ENCODE assay signal across 8 cellular contexts in genomic region chr5:134648425-134649162, GRCh38. TPM values are rescaled to one million over a fixed set of nuclear protein-coding genes. Genes with fewer than 3 reads are reported as not detected.
DNase-seq lines count a peak whose midpoint lies in the region; ATAC-seq and TF ChIP-seq lines count a peak whose summit lies in the region.

Gene SEC24A, plus strand, starts transcription at chr5:134648785. Its CDS starts 292 bp downstream, at chr5:134649077.

- peaks cover 0 to 2% (median 2%) of the 10 kb centered on the region in 3 donors for H3K27me3 Mint-ChIP-seq in CD14-positive monocyte (ENCODE audit: low read depth in 3 of 3)
- H3K27me3 Mint-ChIP-seq in activated CD4-positive, alpha-beta memory T cell treated with anti-CD3 and anti-CD28 coated beads, Interleukin-2, amount 10 ng/mL, durations not matched to agents 7 days and 5 days, result no peaks in the 10 kb centered on the region

- H3K27ac Mint-ChIP-seq in CD14-positive monocyte, result peak within 1 kb of the TSS; percentile 98 to 100 (median 100)
- H3K27ac Mint-ChIP-seq in activated CD4-positive, alpha-beta memory T cell treated with anti-CD3 and anti-CD28 coated beads, Interleukin-2, amount 10 ng/mL, durations not matched to agents 7 days and 5 days, result peak within 1 kb of the TSS; percentile 94

- no peaks in the 10 kb centered on the region for H3K36me3 ChIP-seq in right lobe of liver

- peaks cover 4 to 16% of the 10 kb centered on the region in 2 donors for H3K36me3 Mint-ChIP-seq in CD14-positive monocyte
- peaks cover 19% of the 10 kb centered on the region for H3K36me3 Mint-ChIP-seq in activated CD4-positive, alpha-beta memory T cell treated with anti-CD3 and anti-CD28 coated beads, Interleukin-2, amount 10 ng/mL, durations not matched to agents 7 days and 5 days (ENCODE audit: low read depth)

- CTCF ChIA-PET in activated CD4-positive, alpha-beta memory T cell treated with anti-CD3 and anti-CD28 coated beads, Interleukin-2, amount 10 ng/mL, durations not matched to agents 7 days and 5 days (lab: Charles Lee), result interaction anchor here (0.6 to 1.9 kb wide), 6 partner anchors 9 to 256 kb away, joined by 3 to 15 read pairs (median 6); partner anchors contain the start of genes DDX46 and PCBD2

- 0% methylated on average over 37 of the region's 69 CpGs for WGBS in right lobe of liver (ENCODE audit: insufficient coverage, low coverage, low lambda C conversion rate, missing lambda C conversion rate)

- peak within 1 kb of the TSS; percentile 65 to 100 (median 95) for H3K4me3 ChIP-seq in dorsolateral prefrontal cortex
- peak within 1 kb of the TSS; percentile 87 to 98 (median 91) for H3K4me3 ChIP-seq in right lobe of liver

- peak within 1 kb of the TSS; percentile 94 to 95 for H3K4me3 Mint-ChIP-seq in CD14-positive monocyte
- H3K4me3 Mint-ChIP-seq in activated CD4-positive, alpha-beta memory T cell treated with anti-CD3 and anti-CD28 coated beads, Interleukin-2, amount 10 ng/mL, durations not matched to agents 7 days and 5 days, result peak within 1 kb of the TSS; percentile 86

- TF ChIP-seq CTCF in CD14-positive monocyte (IDR thresholded peaks at IDR 0.05), result no peak
- TF ChIP-seq CTCF in dorsolateral prefrontal cortex (IDR thresholded peaks at IDR 0.05 in 54 of 56, conservative IDR thresholded peaks at IDR 0.05 in 2 of 56; ENCODE audit: low read depth in 1 of 56, partially characterized antibody in 56 of 56), result peak in 22 of 56 donors; percentile 12 to 55 (median 26)
- no peak for TF ChIP-seq CTCF in right lobe of liver (IDR thresholded peaks at IDR 0.05)

- no peaks in the 10 kb centered on the region for H3K9me3 Mint-ChIP-seq in CD14-positive monocyte
- H3K9me3 Mint-ChIP-seq in activated CD4-positive, alpha-beta memory T cell treated with anti-CD3 and anti-CD28 coated beads, Interleukin-2, amount 10 ng/mL, durations not matched to agents 7 days and 5 days, result no peaks in the 10 kb centered on the region

- H3K27ac ChIP-seq in dorsolateral prefrontal cortex (peak within 1 kb of the TSS in 58 of 59 donors; percentile 53 to 97 (median 90)), right lobe of liver (peak within 1 kb of the TSS; percentile 93 to 97 (median 96))

- peaks cover 0 to 49% (median 13%) of the 10 kb centered on the region in 4 donors for H3K4me1 ChIP-seq in right lobe of liver

- ATAC-seq in GM19372 (IDR thresholded peaks at IDR 0.05; ENCODE audit: low read depth, unreplicated experiment) (peak; percentile 82), HG03521 (IDR thresholded peaks at IDR 0.05; ENCODE audit: unreplicated experiment) (peak; percentile 87), right lobe of liver (peak; percentile 85 to 92 (median 87))

- H3K4me1 Mint-ChIP-seq in CD14-positive monocyte, result peaks cover 32% of the 10 kb centered on the region
- peaks cover 28% of the 10 kb centered on the region for H3K4me1 Mint-ChIP-seq in activated CD4-positive, alpha-beta memory T cell treated with anti-CD3 and anti-CD28 coated beads, Interleukin-2, amount 10 ng/mL, durations not matched to agents 7 days and 5 days

- intact Hi-C loops in CD14-positive monocyte (cut with micrococcal nuclease), result loop anchor here (2.0 to 5.0 kb wide), 3 partner anchors 16 to 281 kb away; partner anchors contain the start of genes SAR1B (in 2 of the 2), CAMLG (in 1 of the 2) and CDKL3 (in 1 of the 2)
- intact Hi-C loops in dorsolateral prefrontal cortex (cut with DNase I), result loop anchor here (2.0 to 10.0 kb wide), 6 partner anchors 16 to 421 kb away; partner anchors contain the start of genes CAMLG (in 2 of the 2), SAR1B (in 2 of the 2), PCBD2 (in 1 of the 2) and PPP2CA (in 1 of the 2)
- intact Hi-C loops in right lobe of liver (cut with DNase I), result no loop called here

- POLR2A ChIA-PET in activated CD4-positive, alpha-beta memory T cell treated with anti-CD3 and anti-CD28 coated beads, Interleukin-2, amount 10 ng/mL, durations not matched to agents 7 days and 5 days (lab: Charles Lee), result interaction anchor here (0.6 to 4.6 kb wide), 22 partner anchors 9 to 645 kb away, joined by 3 to 86 read pairs (median 6); partner anchors contain the start of genes C5orf24, CAMLG, CDKN2AIPNL and DDX46

- H3K27me3 ChIP-seq in dorsolateral prefrontal cortex (no peaks in the 10 kb centered on the region), right lobe of liver (no peaks in the 10 kb centered on the region)

- TF ChIP-seq POLR2A in right lobe of liver (IDR thresholded peaks at IDR 0.05), result peak; percentile 93

- DNase-seq in CD14-positive monocyte (ENCODE audit: low spot score), result peak; percentile 97
- peak; percentile 54 for DNase-seq in NCI-H82 treated with DMSO at 0.1 percent for 48 hours (lab: John Stamatoyannopoulos, UW; ENCODE audit: unreplicated experiment)
- peak; percentile 92 for DNase-seq in activated CD4-positive, alpha-beta memory T cell treated with anti-CD3 and anti-CD28 coated beads, Interleukin-2, amount 10 ng/mL, durations not matched to agents 7 days and 5 days
- DNase-seq in dorsolateral prefrontal cortex, result peak; percentile 68 to 90 (median 81)
- peak; percentile 95 to 96 (median 96) for DNase-seq in right lobe of liver
- peak; percentile 83 to 86 for DNase-seq in stimulated activated CD4-positive, alpha-beta T cell treated with anti-CD3 and anti-CD28 coated beads, Interleukin-4, amount 100 ng/mL, for 4 hours

- H3K9me3 ChIP-seq in right lobe of liver, result no peaks in the 10 kb centered on the region

RNA-seq across cellular contexts. Expression of gene SEC24A, which starts in this region (rescaled TPM):
- polyA plus RNA-seq in CD14-positive monocyte, result 1 to 10 TPM; 4.9 to 8.5 TPM
- 10 to 100 TPM; 29.3 to 29.6 TPM for total RNA-seq in activated CD4-positive, alpha-beta memory T cell treated with anti-CD3 and anti-CD28 coated beads, Interleukin-2, amount 10 ng/mL, durations not matched to agents 7 days and 5 days
- total RNA-seq in dorsolateral prefrontal cortex (10 to 100 TPM; 11.7 to 20.2 (median 15.4) TPM), right lobe of liver (10 to 100 TPM; 28.4 to 45.8 (median 40.0) TPM)

Comparison
In these comparisons a context has a peak if more than half of its experiments do, and no peak if none do; other contexts are left out.
1. Peak in every context shown above with its lines: DNase-seq, ATAC-seq, H3K4me3 ChIP-seq and H3K27ac ChIP-seq.
2. intact Hi-C loops: an anchor here in CD14-positive monocyte (2.0 to 5.0 kb wide) and dorsolateral prefrontal cortex (2.0 to 10.0 kb wide); none called in right lobe of liver.